Comparison of ENCODE assay signal across 24 cellular contexts in genomic region chr5:84058561-84058960, GRCh38.
"Had no signal": no experiment of that assay in that cellular context is flagged by ENCODE, and none has a peak within 500 bp of the region (broad histone marks: within the 10 kb centered on the region; RNA-seq: fewer than 3 reads in every experiment).

No MANE protein-coding gene starts in this region.

- H3K36me3 ChIP-seq: colonic mucosa, gastrocnemius medialis, heart right ventricle, left ventricle myocardium inferior, lower lobe of right lung had no signal

- H3K4me3 ChIP-seq: colonic mucosa, esophagus squamous epithelium, gastrocnemius medialis, heart right ventricle, left ventricle myocardium inferior, lower lobe of right lung, mucosa of descending colon had no signal

- H3K9me3 ChIP-seq: colonic mucosa, esophagus squamous epithelium, gastrocnemius medialis, heart right ventricle, left ventricle myocardium inferior, lower lobe of right lung, mucosa of descending colon had no signal

- H3K27me3 ChIP-seq: colonic mucosa, esophagus squamous epithelium, gastrocnemius medialis, heart right ventricle had no signal

- DNase-seq: colonic mucosa; cortex of kidney; effector CD8-positive, alpha-beta T cell; effector memory CD8-positive, alpha-beta T cell; endodermal cell; erythroblast; esophagus squamous epithelium; foreskin melanocyte; gastrocnemius medialis; glutamatergic neuron; head of caudate nucleus; heart right ventricle; hippocampal formation; islet precursor cell; kidney; kidney glomerular epithelial cell; left colon; left ventricle myocardium inferior; lower lobe of right lung; mesenchymal stem cell; mucosa of descending colon had no signal

- H3K4me1 ChIP-seq: colonic mucosa, esophagus squamous epithelium, gastrocnemius medialis, heart right ventricle, left ventricle myocardium inferior, lower lobe of right lung had no signal

- H3K27ac ChIP-seq: colonic mucosa, epithelial cell of prostate, esophagus squamous epithelium, gastrocnemius medialis, heart right ventricle, left ventricle myocardium inferior, lower lobe of right lung had no signal

- ATAC-seq: effector memory CD8-positive, alpha-beta T cell; esophagus mucosa; gastrocnemius medialis; heart right ventricle; left colon; left lobe of liver; lower lobe of right lung; mucosa of descending colon had no signal
